28 cellular contexts compared by ENCODE assay signal in genomic region chr22:18083406-18083805, GRCh38.
"Had no signal": no experiment of that assay in that cellular context is flagged by ENCODE, and none has a peak within 500 bp of the region (broad histone marks: within the 10 kb centered on the region; RNA-seq: fewer than 3 reads in every experiment).

No MANE protein-coding gene starts in this region.

- H3K36me3 ChIP-seq: breast epithelium had no signal

- DNase-seq: activated CD4-positive, alpha-beta T cell treated with anti-CD3 and anti-CD28 coated beads for 4 hours; activated CD4-positive, alpha-beta T cell treated with anti-CD3 and anti-CD28 coated beads, Interleukin-2, amount 50 U/mL, for 4 hours; activated CD8-positive, alpha-beta memory T cell treated with anti-CD3 and anti-CD28 coated beads, Interleukin-2, amount 50 U/mL, for 48 hours; activated CD8-positive, alpha-beta T cell treated with anti-CD3 and anti-CD28 coated beads, Interleukin-2, amount 10 ng/mL, durations not matched to agents 7 days and 5 days; activated naive CD4-positive, alpha-beta T cell treated with anti-CD3 and anti-CD28 coated beads, Interleukin-2, amount 50 U/mL, for 16 hours; activated naive CD8-positive, alpha-beta T cell treated with anti-CD3 and anti-CD28 coated beads, Interleukin-2, amount 10 ng/mL, durations not matched to agents 7 days and 5 days; activated T-cell treated with anti-CD3 and anti-CD28 coated beads, Interleukin-2, amount 50 U/mL, for 24 hours; adrenal gland; anterior cingulate cortex; central memory CD4-positive, alpha-beta T cell; MM.1S; NCI-H1105; NCI-H1436; NCI-H1694 treated with DMSO at 0.1 percent for 48 hours; NCI-H2029 treated with DMSO at 0.1 percent for 48 hours; NCI-H510A treated with DMSO at 0.1 percent for 48 hours; NCI-H69; NK-92 treated with Interleukin-12 subunit alpha and Interleukin-12 subunit beta, amount 100 ng/mL, for 24 hours; OCI-M1; Right ventricle myocardium superior; RPMI8226; SJCRH30; SK-N-SH; T-helper 1 cell; WERI-Rb-1 had no signal

- H3K4me3 ChIP-seq: adrenal gland, breast epithelium, SJCRH30 had no signal

- H3K4me3 Mint-ChIP-seq: activated CD8-positive, alpha-beta T cell treated with anti-CD3 and anti-CD28 coated beads, Interleukin-2, amount 10 ng/mL, durations not matched to agents 7 days and 5 days; activated naive CD8-positive, alpha-beta T cell treated with anti-CD3 and anti-CD28 coated beads, Interleukin-2, amount 10 ng/mL, durations not matched to agents 7 days and 5 days; activated T-cell treated with anti-CD3 and anti-CD28 coated beads, Interleukin-2, amount 50 U/mL, for 24 hours; activated T-helper 1 cell treated with anti-CD3 and anti-CD28 coated beads, Interleukin-12 subunit alpha, Interleukin-12 subunit beta, Interleukin-2, Interleukin-4 antibody, amounts not matched to agents 30 ng/mL and 10 ng/mL and 1 ng/mL, durations not matched to agents 14 hours and 24 hours and 36 hours had no signal

- H3K27me3 ChIP-seq: adrenal gland, breast epithelium, SJCRH30 had no signal

- H3K27ac ChIP-seq: adrenal gland, breast epithelium, SJCRH30, WERI-Rb-1 had no signal

- H3K27ac Mint-ChIP-seq: activated CD8-positive, alpha-beta T cell treated with anti-CD3 and anti-CD28 coated beads, Interleukin-2, amount 10 ng/mL, durations not matched to agents 7 days and 5 days; activated naive CD8-positive, alpha-beta T cell treated with anti-CD3 and anti-CD28 coated beads, Interleukin-2, amount 10 ng/mL, durations not matched to agents 7 days and 5 days; activated T-helper 1 cell treated with anti-CD3 and anti-CD28 coated beads, Interleukin-12 subunit alpha, Interleukin-12 subunit beta, Interleukin-2, Interleukin-4 antibody, amounts not matched to agents 30 ng/mL and 10 ng/mL and 1 ng/mL, durations not matched to agents 14 hours and 24 hours and 36 hours had no signal

- H3K4me2 ChIP-seq: SK-N-SH had no signal

- ATAC-seq: activated CD8-positive, alpha-beta T cell treated with anti-CD3 and anti-CD28 coated beads, Interleukin-2, amount 10 ng/mL, durations not matched to agents 7 days and 5 days; Panc1 had no signal

- H3K9me3 Mint-ChIP-seq: activated naive CD8-positive, alpha-beta T cell treated with anti-CD3 and anti-CD28 coated beads, Interleukin-2, amount 10 ng/mL, durations not matched to agents 7 days and 5 days; activated T-cell treated with anti-CD3 and anti-CD28 coated beads, Interleukin-2, amount 50 U/mL, for 24 hours; activated T-helper 1 cell treated with anti-CD3 and anti-CD28 coated beads, Interleukin-12 subunit alpha, Interleukin-12 subunit beta, Interleukin-2, Interleukin-4 antibody, amounts not matched to agents 30 ng/mL and 10 ng/mL and 1 ng/mL, durations not matched to agents 14 hours and 24 hours and 36 hours had no signal

- H3K27me3 Mint-ChIP-seq: activated naive CD8-positive, alpha-beta T cell treated with anti-CD3 and anti-CD28 coated beads, Interleukin-2, amount 10 ng/mL, durations not matched to agents 7 days and 5 days; activated T-cell treated with anti-CD3 and anti-CD28 coated beads, Interleukin-2, amount 50 U/mL, for 24 hours had no signal

- H3K9me3 ChIP-seq: adrenal gland, breast epithelium, SJCRH30, SK-N-SH had no signal

- H3K9ac ChIP-seq: SK-N-SH had no signal
